Comparison of ENCODE assay signal across 10 cellular contexts in the genomic region with DNA sequence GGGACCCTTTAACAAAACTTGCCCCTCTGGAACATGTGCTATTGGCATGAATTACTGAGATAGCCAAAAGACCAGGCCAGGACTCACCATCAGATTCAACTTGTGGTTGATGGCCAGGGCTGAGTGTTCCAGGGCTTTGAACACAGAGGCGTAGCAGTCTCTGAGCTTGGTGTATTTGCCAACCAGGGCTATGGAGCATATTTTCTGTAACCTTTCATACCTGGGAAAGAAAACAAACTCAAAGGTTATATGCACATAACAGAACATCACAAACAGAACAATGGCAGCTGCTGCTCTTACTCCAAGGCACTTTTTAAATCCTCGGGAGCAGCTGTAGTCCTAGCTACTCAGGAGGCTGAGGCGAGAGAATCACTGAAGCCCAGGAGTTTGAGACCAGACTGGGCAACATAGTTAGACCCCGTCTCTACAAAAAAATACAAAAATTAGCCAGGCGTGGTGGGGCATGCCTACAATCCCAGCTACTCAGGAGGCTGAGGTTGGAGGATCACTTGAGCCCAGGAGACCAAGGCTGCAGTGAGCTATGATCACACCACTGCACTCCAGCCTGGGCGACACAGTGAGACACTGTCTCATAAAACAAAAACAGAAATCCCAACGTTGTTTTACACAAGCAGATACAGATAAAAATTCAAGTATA. TPM values are rescaled to one million over a fixed set of nuclear protein-coding genes. Genes with fewer than 3 reads are reported as not detected.
"Had no signal": no experiment of that assay in that cellular context is flagged by ENCODE, and none has a peak within 500 bp of the region (broad histone marks: within the 10 kb centered on the region; RNA-seq: fewer than 3 reads in every experiment).

No MANE protein-coding gene starts in this region.

- DNase-seq: H9, HCEC 1CT, HFFc6, IMR-90 had no signal

- H3K27ac ChIP-seq: HL-60 had no signal

- H2AFZ ChIP-seq: GM23338 had no signal

- ATAC-seq: GM23338, K562 had no signal

- FAIRE-seq: H1, H54, K562 had no signal

- H3K27ac Mint-ChIP-seq: GM23338, HFFc6 had no signal

- H3K4me3 ChIP-seq: GM23338, K562 had no signal

- H3K4me3 Mint-ChIP-seq: GM23338, H9, HFFc6 had no signal

- H3K4me1 Mint-ChIP-seq: GM23338 had no signal

- H3K9me3 Mint-ChIP-seq: GM23338, HFFc6 had no signal

- H3K4me2 ChIP-seq: GM23338 had no signal

RNA-seq across cellular contexts. Expression of a gene that starts 33.2 kb away (rescaled TPM):
- total RNA-seq: GM23338, H1, H9, HFFc6, HT1080, IMR-90, K562 had no signal
- polyA plus RNA-seq: GM23338, H1, IMR-90, K562 had no signal
